In the genomic region with DNA sequence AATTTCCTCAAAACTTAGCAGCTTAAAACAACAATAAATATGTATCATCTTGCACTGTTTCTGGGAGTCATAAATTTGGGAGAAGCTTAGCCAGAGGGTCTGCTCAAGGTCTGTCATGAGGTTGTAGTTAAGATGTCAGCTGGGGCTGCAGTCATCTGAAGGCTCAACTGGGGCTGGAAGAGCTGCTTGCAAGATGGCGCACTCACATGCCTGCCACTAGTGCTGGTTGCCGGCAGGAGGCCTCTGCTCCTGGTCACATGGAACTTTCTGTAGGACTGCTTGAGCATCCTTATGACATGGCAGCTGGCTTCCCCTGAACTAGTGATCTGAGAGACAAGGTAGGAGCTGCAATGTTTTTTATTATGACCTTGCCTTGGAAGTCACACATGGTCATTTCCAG, we compare ENCODE assay signal across 29 cellular contexts.
DNase-seq lines count a peak whose midpoint lies in the region; ATAC-seq and TF ChIP-seq lines count a peak whose summit lies in the region.
"Had no signal": no experiment of that assay in that cellular context is flagged by ENCODE, and none has a peak within 500 bp of the region (broad histone marks: within the 10 kb centered on the region; RNA-seq: fewer than 3 reads in every experiment).

No MANE protein-coding gene starts in this region.

- no peak overlapping the region for H3K27ac ChIP-seq in Peyer's patch
- H3K27ac ChIP-seq in spleen, result no peak overlapping the region
- H3K27ac ChIP-seq: PC-9, RWPE1 had no signal

- no peak for TF ChIP-seq POLR2A in Peyer's patch (IDR thresholded peaks at IDR 0.05)
- no peak for TF ChIP-seq POLR2A in spleen (IDR thresholded peaks at IDR 0.05)

- H3K4me3 Mint-ChIP-seq in chondrocyte (ENCODE audit: unreplicated experiment) (no peak overlapping the region), osteocyte (ENCODE audit: unreplicated experiment) (no peak overlapping the region)
- H3K4me3 Mint-ChIP-seq: CD8-positive, alpha-beta T cell; GM23338; H9 had no signal

- H3K4me3 ChIP-seq in Peyer's patch, result no peak overlapping the region
- no peak overlapping the region for H3K4me3 ChIP-seq in spleen
- H3K4me3 ChIP-seq: GM12878, GM23338, PC-9 had no signal

- DNase-seq in Peyer's patch, result peak in 2 of 3 donors; percentile 1 to 30
- DNase-seq in chondrocyte (ENCODE audit: low spot score), result peak; percentile 43
- DNase-seq in left lobe of liver (ENCODE audit: low spot score), result peak; percentile 7
- peak; percentile 40 for DNase-seq in spleen
- no peak for DNase-seq in osteocyte (ENCODE audit: extremely low spot score, unreplicated experiment)
- DNase-seq: C1 segment of cervical spinal cord; CD8-positive, alpha-beta T cell; DMS 273 treated with DMSO at 0.1 percent for 48 hours; DMS79; EL; GDM1; H9; Karpas-422; NCI-H1092; NCI-H1436; NCI-H187 treated with DMSO at 0.1 percent for 48 hours; NCI-H446 treated with DMSO at 0.1 percent for 48 hours; NCI-H526; NCI-H82; NK-92 treated with Interleukin-12 subunit alpha and Interleukin-12 subunit beta, amount 100 ng/mL, for 24 hours; PC-9; SHP77 treated with DMSO at 0.1 percent for 48 hours had no signal

- no peaks in the 10 kb centered on the region for H3K36me3 Mint-ChIP-seq in chondrocyte (ENCODE audit: low read depth)
- H3K36me3 Mint-ChIP-seq in osteocyte (ENCODE audit: unreplicated experiment), result no peaks in the 10 kb centered on the region
- H3K36me3 Mint-ChIP-seq: CD8-positive, alpha-beta T cell had no signal

- H3K27me3 ChIP-seq in Peyer's patch (peaks cover 0 to 3% of the 10 kb centered on the region in 2 donors), spleen (replicated peaks in 1 of 7) (peaks cover 0 to 7% (median 0%) of the 10 kb centered on the region in 7 donors)

- H3K4me1 Mint-ChIP-seq in chondrocyte (ENCODE audit: low read depth), result peaks cover 11% of the 10 kb centered on the region
- H3K4me1 Mint-ChIP-seq in osteocyte (ENCODE audit: unreplicated experiment), result no peaks in the 10 kb centered on the region

- 71 to 98% (median 96%) methylated on average over 2 of the region's 2 CpGs for WGBS in spleen, 5 donors

- ATAC-seq in left lobe of liver (no peak), HG02642 (IDR thresholded peaks at IDR 0.05; ENCODE audit: poor library complexity, unreplicated experiment) (no peak), HG03521 (IDR thresholded peaks at IDR 0.05; ENCODE audit: unreplicated experiment) (no peak), HG03520 (IDR thresholded peaks at IDR 0.05; ENCODE audit: unreplicated experiment) (no peak)
- ATAC-seq: CD8-positive, alpha-beta T cell; GM12878; GM23338 had no signal

- intact Hi-C loops in spleen (cut with DNase I; ENCODE audit: low total_unique reads), result no loop called here

- peaks cover 0 to 21% (median 3%) of the 10 kb centered on the region in 4 donors for H3K4me1 ChIP-seq in Peyer's patch
- H3K4me1 ChIP-seq in spleen, result peaks cover 0 to 27% (median 0%) of the 10 kb centered on the region in 6 donors

- H3K9me3 Mint-ChIP-seq in chondrocyte (ENCODE audit: low read depth) (peaks cover 6% of the 10 kb centered on the region), osteocyte (ENCODE audit: unreplicated experiment) (no peaks in the 10 kb centered on the region)

- H3K9me3 ChIP-seq in Peyer's patch (no peaks in the 10 kb centered on the region), spleen (peaks cover 0 to 9% (median 5%) of the 10 kb centered on the region in 8 donors)
- H3K9me3 ChIP-seq: Caco-2 had no signal

- H3K27ac Mint-ChIP-seq in chondrocyte (ENCODE audit: unreplicated experiment), result no peak overlapping the region
- no peak overlapping the region for H3K27ac Mint-ChIP-seq in osteocyte (ENCODE audit: unreplicated experiment)
- H3K27ac Mint-ChIP-seq: CD8-positive, alpha-beta T cell; GM23338 had no signal

- TF ChIP-seq CTCF in Peyer's patch (IDR thresholded peaks at IDR 0.05) (no peak), chondrocyte (IDR thresholded peaks at IDR 0.05) (no peak), spleen (IDR thresholded peaks at IDR 0.05 in 8 of 11, conservative IDR thresholded peaks at IDR 0.05 in 3 of 11) (no peak), osteocyte (IDR thresholded peaks at IDR 0.05) (no peak)

- H3K27me3 Mint-ChIP-seq in chondrocyte (ENCODE audit: low read depth), result no peaks in the 10 kb centered on the region
- no peaks in the 10 kb centered on the region for H3K27me3 Mint-ChIP-seq in osteocyte (ENCODE audit: unreplicated experiment)

- H3K36me3 ChIP-seq in Peyer's patch, result no peaks in the 10 kb centered on the region
- H3K36me3 ChIP-seq in spleen, result no peaks in the 10 kb centered on the region
